Comparison of ENCODE assay signal across 13 cellular contexts in genomic region chr12:67275380-67275913, GRCh38. TPM values are rescaled to one million over a fixed set of nuclear protein-coding genes. Genes with fewer than 3 reads are reported as not detected.
DNase-seq lines count a peak whose midpoint lies in the region; ATAC-seq, FAIRE-seq and TF ChIP-seq lines count a peak whose summit lies in the region.
"Had no signal": no experiment of that assay in that cellular context is flagged by ENCODE, and none has a peak within 500 bp of the region (broad histone marks: within the 10 kb centered on the region; RNA-seq: fewer than 3 reads in every experiment).

No MANE protein-coding gene starts in this region.

- peaks cover 8% of the 10 kb centered on the region for H4K20me1 ChIP-seq in keratinocyte (ENCODE audit: control insufficient read depth, extremely low read depth, insufficient read depth, low read length)

- TF ChIP-seq CTCF in MCF 10A (IDR thresholded peaks at IDR 0.05; ENCODE audit: unreplicated experiment) (no peak), breast epithelium (IDR thresholded peaks at IDR 0.05) (no peak), RWPE2 (IDR thresholded peaks at IDR 0.05; ENCODE audit: poor library complexity, severe bottlenecking) (no peak), keratinocyte (optimal IDR thresholded peaks at IDR 0.05 in 1 of 3, IDR thresholded peaks at IDR 0.05 in 1 of 3, conservative IDR thresholded peaks at IDR 0.05 in 1 of 3; ENCODE audit: extremely low read depth in 1 of 3, insufficient read depth in 2 of 3, low read length in 3 of 3) (no peak), type B pancreatic cell (conservative IDR thresholded peaks at IDR 0.05) (no peak)

- H3K79me2 ChIP-seq in keratinocyte (ENCODE audit: control insufficient read depth, insufficient read depth, low read length), result peaks cover 100% of the 10 kb centered on the region

- no peak for DNase-seq in MCF 10A (ENCODE audit: unreplicated experiment)
- no peak for DNase-seq in breast epithelium (ENCODE audit: low spot score in 2 of 2)
- DNase-seq in RWPE2 (ENCODE audit: low spot score), result no peak
- DNase-seq in keratinocyte (ENCODE audit: low read depth, low spot score), result no peak
- DNase-seq in type B pancreatic cell (ENCODE audit: extremely low spot score, unreplicated experiment), result no peak
- no peak for DNase-seq in epidermal melanocyte (ENCODE audit: insufficient read length, low spot score)
- DNase-seq in NCI-H2107 (lab: John Stamatoyannopoulos, UW), result no peak
- DNase-seq: effector CD4-positive, alpha-beta T cell; foreskin fibroblast; NCI-H187 treated with DMSO at 0.1 percent for 48 hours; NCI-H524 treated with DMSO at 0.1 percent for 48 hours; pancreas had no signal

- peak; percentile 43 for FAIRE-seq in keratinocyte (lab: Jason Lieb, UNC)
- FAIRE-seq: pancreas had no signal

- ATAC-seq in RWPE2 (ENCODE audit: low read depth) (peak; percentile 89), GM21390 (IDR thresholded peaks at IDR 0.05; ENCODE audit: unreplicated experiment) (no peak)

- CTCF ChIA-PET in MCF 10A (lab: Yijun Ruan, JAX), result interaction anchor here (1.1 kb wide), 1 partner anchor 18 kb away, joined by 3 read pairs; no protein-coding TSS in a partner anchor

- no peak for TF ChIP-seq POLR2A in breast epithelium (IDR thresholded peaks at IDR 0.05)

- H3K4me3 ChIP-seq in breast epithelium (no peak overlapping the region), RWPE2 (ENCODE audit: severe bottlenecking) (no peak overlapping the region), keratinocyte (ENCODE audit: control insufficient read depth in 2 of 3, extremely low read depth in 1 of 3, insufficient read depth in 2 of 3, low read depth in 1 of 3, low read length in 3 of 3) (no peak overlapping the region)
- H3K4me3 ChIP-seq: pancreas had no signal

- peak overlapping the region; percentile 41 for H3K27ac Mint-ChIP-seq in MCF 10A (ENCODE audit: low read depth, unreplicated experiment)
- H3K27ac Mint-ChIP-seq in type B pancreatic cell, result peak overlapping the region; percentile 28

- no peak overlapping the region for H3K9ac ChIP-seq in keratinocyte (ENCODE audit: control insufficient read depth, extremely low read depth, insufficient read depth, low read length)

- H3K27me3 Mint-ChIP-seq in MCF 10A (ENCODE audit: insufficient read depth, unreplicated experiment) (no peaks in the 10 kb centered on the region), type B pancreatic cell (no peaks in the 10 kb centered on the region)

- no peak overlapping the region for H3K4me2 ChIP-seq in keratinocyte (ENCODE audit: control insufficient read depth, extremely low read depth, insufficient read depth, low read depth, low read length)

- no peaks in the 10 kb centered on the region for H3K36me3 ChIP-seq in breast epithelium
- H3K36me3 ChIP-seq in RWPE2 (ENCODE audit: low read depth), result peaks cover 28% of the 10 kb centered on the region
- H3K36me3 ChIP-seq in keratinocyte (ENCODE audit: control insufficient read depth in 2 of 2, extremely low read depth in 1 of 2, insufficient read depth in 2 of 2, low read length in 2 of 2), result peaks cover 0 to 3% of the 10 kb centered on the region in 2 experiments
- H3K36me3 ChIP-seq: pancreas had no signal

- dilution Hi-C loops in keratinocyte (cut with MboI; ENCODE audit: extremely low pct_ligation_motif_present, low sequenced_read_pairs), result no loop called here

- no TSS peak for BruUV-seq in MCF 10A (replicated peaks; lab: Mats Ljungman, UMichigan)

- H3K9me1 ChIP-seq in keratinocyte (ENCODE audit: control insufficient read depth, extremely low read depth, insufficient read depth, low read length), result no peaks in the 10 kb centered on the region

- peaks cover 12% of the 10 kb centered on the region for H3K36me3 Mint-ChIP-seq in MCF 10A (ENCODE audit: insufficient read depth, unreplicated experiment)
- H3K36me3 Mint-ChIP-seq in type B pancreatic cell, result peaks cover 18% of the 10 kb centered on the region

- POLR2A ChIA-PET in MCF 10A (lab: Yijun Ruan, JAX), result interaction anchor here (0.7 to 3.7 kb wide), 2 partner anchors 12 to 43 kb away, joined by 3 to 17 read pairs; no protein-coding TSS in a partner anchor

- H3K9me3 Mint-ChIP-seq in MCF 10A (ENCODE audit: unreplicated experiment) (no peaks in the 10 kb centered on the region), type B pancreatic cell (no peaks in the 10 kb centered on the region)

- H3K27ac ChIP-seq in breast epithelium (no peak overlapping the region), RWPE2 (ENCODE audit: poor library complexity, severe bottlenecking) (peak overlapping the region; percentile 29), keratinocyte (ENCODE audit: control insufficient read depth, insufficient read depth, low read length) (no peak overlapping the region)
- H3K27ac ChIP-seq: pancreas had no signal

- H3K4me3 Mint-ChIP-seq in MCF 10A (ENCODE audit: unreplicated experiment) (no peak overlapping the region), type B pancreatic cell (peak overlapping the region; percentile 34)

- H3K4me1 ChIP-seq in breast epithelium, result peaks cover 0 to 7% of the 10 kb centered on the region in 2 donors
- H3K4me1 ChIP-seq in RWPE2 (ENCODE audit: insufficient read depth, poor library complexity, severe bottlenecking), result peaks cover 43% of the 10 kb centered on the region
- H3K4me1 ChIP-seq in keratinocyte (ENCODE audit: control insufficient read depth, extremely low read depth, insufficient read depth, low read length), result peaks cover 41% of the 10 kb centered on the region

- H3K9me3 ChIP-seq in breast epithelium (no peaks in the 10 kb centered on the region), RWPE2 (ENCODE audit: severe bottlenecking) (no peaks in the 10 kb centered on the region), keratinocyte (ENCODE audit: control insufficient read depth, low read depth, low read length) (no peaks in the 10 kb centered on the region)
- H3K9me3 ChIP-seq: pancreas had no signal

- H3K27me3 ChIP-seq in breast epithelium, result no peaks in the 10 kb centered on the region
- no peaks in the 10 kb centered on the region for H3K27me3 ChIP-seq in RWPE2 (ENCODE audit: insufficient read depth, poor library complexity, severe bottlenecking)
- no peaks in the 10 kb centered on the region for H3K27me3 ChIP-seq in keratinocyte (ENCODE audit: control insufficient read depth, extremely low read depth, insufficient read depth, low read length)
- H3K27me3 ChIP-seq: pancreas had no signal

- no peak overlapping the region for H2AFZ ChIP-seq in keratinocyte (ENCODE audit: control insufficient read depth, low read length)

- H3K4me1 Mint-ChIP-seq in MCF 10A (ENCODE audit: insufficient read depth, unreplicated experiment) (peaks cover 62% of the 10 kb centered on the region), type B pancreatic cell (ENCODE audit: unreplicated experiment) (peaks cover 61% of the 10 kb centered on the region)

- intact Hi-C loops in MCF 10A (cut with micrococcal nuclease), result no loop called here
- intact Hi-C loops in breast epithelium (cut with DNase I; ENCODE audit: low total_unique reads), result no loop called here

RNA-seq across cellular contexts. Expression of gene CAND1, which starts 6.3 kb away (rescaled TPM):
- 149 and 160 TPM in 2 replicates for total RNA-seq in MCF 10A (2022)
- total RNA-seq in breast epithelium, result 100 to 1,000 TPM in 1 of 3 donors, 10 to 100 TPM in 2; 69.6 to 112 (median 81.3) TPM
- 56.0 to 121 TPM (median 80.7 TPM) in 3 replicates for polyA plus RNA-seq in keratinocyte
- polyA plus RNA-seq in keratinocyte (2011; ENCODE audit: low read depth), result 57.9 TPM
- 26.7 and 56.4 TPM in 2 replicates for polyA plus RNA-seq in keratinocyte (2011; cell fraction: cytosol; rRNA removed)
- polyA plus RNA-seq in keratinocyte (2011; cell fraction: nucleus; rRNA removed), result 63.0 and 86.8 TPM in 2 replicates
- 49.1 and 66.4 TPM in 2 replicates for polyA plus RNA-seq in keratinocyte (2012; ENCODE audit: low replicate concordance)
- polyA minus RNA-seq in keratinocyte, result 21.2 to 132 TPM (median 60.6 TPM) in 3 replicates
- polyA minus RNA-seq in keratinocyte (2011; cell fraction: cytosol; rRNA and poly(A)+ RNA removed), result 62.3 TPM
- 48.9 and 141 TPM in 2 replicates for polyA minus RNA-seq in keratinocyte (2011; cell fraction: nucleus; rRNA and poly(A)+ RNA removed)
- 181 and 219 TPM in 2 replicates for total RNA-seq in type B pancreatic cell (ENCODE audit: low replicate concordance)
